Comparison of ENCODE assay signal across 23 cellular contexts in genomic region chr12:43333650-43334043, GRCh38.
"Had no signal": no experiment of that assay in that cellular context is flagged by ENCODE, and none has a peak within 500 bp of the region (broad histone marks: within the 10 kb centered on the region; RNA-seq: fewer than 3 reads in every experiment).

No MANE protein-coding gene starts in this region.

- H3K27ac ChIP-seq: coronary artery, foreskin keratinocyte, left ventricle myocardium inferior, psoas muscle, right lobe of liver, spleen, testis, tibial nerve, upper lobe of right lung, vagina had no signal

- H3K36me3 ChIP-seq: left ventricle myocardium inferior, right lobe of liver, spleen, tibial nerve, upper lobe of right lung, vagina had no signal

- H3K27me3 ChIP-seq: foreskin keratinocyte, right lobe of liver, testis, tibial nerve, upper lobe of right lung, vagina had no signal

- H3K4me3 ChIP-seq: coronary artery, left ventricle myocardium inferior, psoas muscle, right lobe of liver, spleen, testis, tibial nerve, upper lobe of right lung, vagina had no signal

- H3K4me1 ChIP-seq: psoas muscle, right lobe of liver, testis had no signal

- H3K36me3 Mint-ChIP-seq: natural killer cell treated with Interleukin-12 subunit alpha and Interleukin-12 subunit beta and Interleukin-15 and Interleukin-18, amount 100 ng/mL, for 72 hours; stimulated activated naive B cell treated with anti-CD40 and anti-IgM and Interleukin-4, amounts not matched to agents 10 μg/mL and 1 μg/mL and 100 μg/mL, for 72 hours had no signal

- H3K27ac Mint-ChIP-seq: endodermal cell; natural killer cell treated with Interleukin-12 subunit alpha and Interleukin-12 subunit beta and Interleukin-15 and Interleukin-18, amount 100 ng/mL, for 72 hours; stimulated activated naive B cell treated with anti-CD40 and anti-IgM and Interleukin-4, amounts not matched to agents 10 μg/mL and 1 μg/mL and 100 μg/mL, for 72 hours; stimulated activated naive CD8-positive, alpha-beta T cell treated with anti-CD3 and anti-CD28 coated beads, Interleukin-15, amount 100 ng/mL, for 72 hours had no signal

- H3K4me1 Mint-ChIP-seq: stimulated activated naive CD8-positive, alpha-beta T cell treated with anti-CD3 and anti-CD28 coated beads, Interleukin-15, amount 100 ng/mL, for 72 hours had no signal

- DNase-seq: effector CD4-positive, alpha-beta T cell; endodermal cell; erythroblast; kidney; left cardiac atrium; left ventricle myocardium inferior; occipital lobe; psoas muscle; retina; right lobe of liver; spleen; stimulated activated CD4-positive, alpha-beta T cell treated with anti-CD3 and anti-CD28 coated beads, Interleukin-15, amount 100 ng/mL, for 24 hours; stimulated activated CD4-positive, alpha-beta T cell treated with anti-CD3 and anti-CD28 coated beads, Interleukin-2, amount 100 ng/mL, for 24 hours; stimulated activated CD4-positive, alpha-beta T cell treated with anti-CD3 and anti-CD28 coated beads, Interleukin-4, amount 100 ng/mL, for 4 hours; stimulated activated naive B cell treated with anti-CD40 and anti-IgM and Interleukin-4, amounts not matched to agents 10 μg/mL and 1 μg/mL and 100 μg/mL, for 72 hours; stimulated activated naive CD8-positive, alpha-beta T cell treated with anti-CD3 and anti-CD28 coated beads, Interleukin-15, amount 100 ng/mL, for 72 hours; testis; upper lobe of right lung had no signal

- H3K9me3 Mint-ChIP-seq: stimulated activated naive CD8-positive, alpha-beta T cell treated with anti-CD3 and anti-CD28 coated beads, Interleukin-15, amount 100 ng/mL, for 72 hours had no signal

- H3K27me3 Mint-ChIP-seq: natural killer cell treated with Interleukin-12 subunit alpha and Interleukin-12 subunit beta and Interleukin-15 and Interleukin-18, amount 100 ng/mL, for 72 hours; stimulated activated naive CD8-positive, alpha-beta T cell treated with anti-CD3 and anti-CD28 coated beads, Interleukin-15, amount 100 ng/mL, for 72 hours had no signal

- H3K9me3 ChIP-seq: left ventricle myocardium inferior, psoas muscle, right lobe of liver, spleen, testis, tibial nerve, upper lobe of right lung, vagina had no signal

- H3K4me3 Mint-ChIP-seq: endodermal cell; natural killer cell treated with Interleukin-12 subunit alpha and Interleukin-12 subunit beta and Interleukin-15 and Interleukin-18, amount 100 ng/mL, for 72 hours; stimulated activated naive B cell treated with anti-CD40 and anti-IgM and Interleukin-4, amounts not matched to agents 10 μg/mL and 1 μg/mL and 100 μg/mL, for 72 hours; stimulated activated naive CD8-positive, alpha-beta T cell treated with anti-CD3 and anti-CD28 coated beads, Interleukin-15, amount 100 ng/mL, for 72 hours had no signal
